ENCODE assay signal across 23 cellular contexts in the genomic region with DNA sequence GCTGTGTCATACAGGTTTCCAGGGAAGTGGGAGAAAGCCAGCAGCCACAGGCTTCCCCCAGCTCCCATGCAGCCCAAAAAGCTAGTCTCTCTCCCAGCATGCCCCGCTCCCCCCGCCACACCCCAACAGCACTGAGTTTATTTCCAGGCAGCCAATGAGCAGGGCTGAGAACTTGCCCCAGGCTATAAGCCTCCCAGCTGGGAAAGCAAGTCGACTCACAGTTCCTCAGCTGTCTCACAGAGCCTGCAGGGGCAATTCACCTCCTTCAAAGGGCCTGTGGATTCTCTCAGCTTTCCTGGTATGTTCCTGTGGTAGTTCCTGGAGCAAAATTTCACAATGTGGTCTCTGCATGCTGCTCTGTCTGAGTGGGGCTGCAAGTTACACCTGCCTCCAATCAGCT. TPM values are rescaled to one million over a fixed set of nuclear protein-coding genes. Genes with fewer than 3 reads are reported as not detected.
"Had no signal": no experiment of that assay in that cellular context is flagged by ENCODE, and none has a peak within 500 bp of the region (broad histone marks: within the 10 kb centered on the region; RNA-seq: fewer than 3 reads in every experiment).

No MANE protein-coding gene starts in this region.

- H2AFZ ChIP-seq: neural progenitor cell had no signal

- H3K4me1 ChIP-seq: esophagus muscularis mucosa, foreskin keratinocyte, heart right ventricle, left lung, lower lobe of right lung, neural progenitor cell, right atrium auricular region, tibial nerve had no signal

- H3K27ac ChIP-seq: esophagus muscularis mucosa, foreskin keratinocyte, heart right ventricle, left lung, lower lobe of right lung, neural progenitor cell, right atrium auricular region, tibial nerve had no signal

- H3K9ac ChIP-seq: neural progenitor cell had no signal

- DNase-seq: activated CD4-positive, alpha-beta memory T cell treated with anti-CD3 and anti-CD28 coated beads, Interleukin-2, amount 10 ng/mL, durations not matched to agents 7 days and 5 days; activated CD4-positive, alpha-beta T cell treated with anti-CD3 and anti-CD28 coated beads for 1 hour; activated CD4-positive, alpha-beta T cell treated with anti-CD3 and anti-CD28 coated beads, Interleukin-2, amount 10 ng/mL, durations not matched to agents 7 days and 5 days; activated naive CD8-positive, alpha-beta T cell treated with anti-CD3 and anti-CD28 coated beads, Interleukin-2, amount 50 U/mL, for 24 hours; activated T-cell treated with anti-CD3 and anti-CD28 coated beads, Interleukin-2, amount 50 U/mL, for 4 hours; amygdala; caudate nucleus; cortex of kidney; heart right ventricle; left lung; lower lobe of right lung; mesenchymal stem cell; natural killer cell; stimulated activated naive CD4-positive, alpha-beta T cell treated with Interleukin-2 at 50 U/mL for 16 hours; T1000 had no signal

- H3K27me3 ChIP-seq: esophagus muscularis mucosa, foreskin keratinocyte, heart right ventricle, left lung, neural progenitor cell, right atrium auricular region, tibial nerve had no signal

- H3K36me3 ChIP-seq: esophagus muscularis mucosa, heart right ventricle, left lung, lower lobe of right lung, neural progenitor cell, right atrium auricular region, tibial nerve had no signal

- H3K9me3 ChIP-seq: right atrium auricular region had no signal

- ATAC-seq: activated naive CD8-positive, alpha-beta T cell treated with anti-CD3 and anti-CD28 coated beads, Interleukin-2, amount 50 U/mL, for 24 hours; activated T-cell treated with anti-CD3 and anti-CD28 coated beads, Interleukin-2, amount 50 U/mL, for 4 hours; activated T-helper 17 cell treated with anti-CD3 and anti-CD28 coated beads, Interleukin-2, amount 50 U/mL, for 72 hours; foreskin keratinocyte; heart right ventricle; left lung; lower lobe of right lung; natural killer cell had no signal

- H3K4me3 ChIP-seq: esophagus muscularis mucosa, heart right ventricle, left lung, lower lobe of right lung, neural progenitor cell, right atrium auricular region, smooth muscle cell, tibial nerve had no signal

- H3K4me2 ChIP-seq: neural progenitor cell, smooth muscle cell had no signal

RNA-seq across cellular contexts. Expression of a gene that starts 34.2 kb away (rescaled TPM):
- polyA plus RNA-seq: foreskin keratinocyte, heart right ventricle, smooth muscle cell, urinary bladder had no signal
